Comparison of ENCODE assay signal across 9 cellular contexts in genomic region chr10:58651040-58651439, GRCh38.
DNase-seq lines count a peak whose midpoint lies in the region; ATAC-seq and TF ChIP-seq lines count a peak whose summit lies in the region.
"Had no signal": no experiment of that assay in that cellular context is flagged by ENCODE, and none has a peak within 500 bp of the region (broad histone marks: within the 10 kb centered on the region; RNA-seq: fewer than 3 reads in every experiment).

No MANE protein-coding gene starts in this region.

- 0% methylated on average over 2 of the region's 5 CpGs; no CpG with 5 or more reads in 1 of the 2 experiments for WGBS in IMR-90 (ENCODE audit: extremely low coverage in 2 of 2, insufficient read length in 1 of 2), 2 experiments

- no peak overlapping the region for H3K56ac ChIP-seq in IMR-90 (ENCODE audit: extremely low read depth, insufficient read depth, low read length)

- H4K20me1 ChIP-seq in IMR-90 (ENCODE audit: insufficient read depth, low read length): peaks cover 5% of the 10 kb centered on the region; the same call in 1 of the 2 replicates

- peak overlapping the region; percentile 31; the same call in 1 of the 2 replicates for H3K14ac ChIP-seq in IMR-90 (replicated peaks; ENCODE audit: low read depth, low read length)

- peak overlapping the region; percentile 50 for H2AFZ ChIP-seq in IMR-90 (replicated peaks; ENCODE audit: low read length, poor library complexity)

- TF ChIP-seq CTCF in IMR-90 (conservative IDR thresholded peaks at IDR 0.05; ENCODE audit: low read depth, low read length) (no peak), fibroblast of pulmonary artery (IDR thresholded peaks at IDR 0.05; ENCODE audit: low read length, missing control alignments) (no peak)

- peak overlapping the region; percentile 77 for H3K18ac ChIP-seq in IMR-90 (ENCODE audit: low read depth, low read length)

- peaks cover 4% of the 10 kb centered on the region for H3K9me1 ChIP-seq in IMR-90 (ENCODE audit: insufficient read depth, low read length)

- in situ Hi-C loops in IMR-90 (cut with MboI; ENCODE audit: low sequenced_read_pairs): no loop called here

- peak overlapping the region; percentile 47; the same call in 1 of the 3 replicates for H2BK15ac ChIP-seq in IMR-90 (ENCODE audit: low read depth, low read length)

- H2AK5ac ChIP-seq in IMR-90 (ENCODE audit: low read depth, low read length): peak overlapping the region; percentile 75; the same call in 1 of the 2 replicates

- H3K4ac ChIP-seq in IMR-90 (ENCODE audit: low read depth, low read length): peak overlapping the region; percentile 38

- H3K9me3 ChIP-seq in IMR-90 (ENCODE audit: control insufficient read depth, insufficient read depth, low read length): no peaks in the 10 kb centered on the region

- dilution Hi-C loops in IMR-90 (cut with HindIII; ENCODE audit: low sequenced_read_pairs, unreplicated experiment): no loop called here

- peak; percentile 34 for DNase-seq in IMR-90
- DNase-seq in RPMI8226: peak; percentile 9
- DNase-seq in fibroblast of pulmonary artery (ENCODE audit: low read depth): peak; percentile 82
- DNase-seq in sciatic nerve (ENCODE audit: low spot score): no peak
- DNase-seq in NCI-H526 treated with DMSO at 0.1 percent for 48 hours (lab: John Stamatoyannopoulos, UW): no peak
- DNase-seq in dedifferentiated amniotic fluid mesenchymal stem cell (ENCODE audit: extremely low spot score): no peak
- DNase-seq: NCI-H510A had no signal

- TF ChIP-seq POLR2A in IMR-90 (IDR thresholded peaks at IDR 0.05; ENCODE audit: low read depth, low read length): no peak

- peak overlapping the region; percentile 51; the same call in 1 of the 2 replicates for H2BK120ac ChIP-seq in IMR-90 (ENCODE audit: low read depth, low read length)

- H2AK9ac ChIP-seq in IMR-90 (replicated peaks; ENCODE audit: low read depth, low read length, poor library complexity): no peak overlapping the region

- peak overlapping the region; percentile 43 for H3K4me2 ChIP-seq in IMR-90 (ENCODE audit: low read depth, low read length)

- POLR2A ChIA-PET in IMR-90 (lab: Charles Lee; ENCODE audit: unreplicated experiment): no interaction called here

- peak overlapping the region; percentile 5; the same call in 1 of the 2 replicates for H3K27ac ChIP-seq in IMR-90 (ENCODE audit: insufficient read depth, low read length)

- H2BK5ac ChIP-seq in IMR-90 (ENCODE audit: low read depth, low read length, poor library complexity, severe bottlenecking): peak overlapping the region; percentile 17

- intact Hi-C loops in IMR-90 (cut with micrococcal nuclease): no loop called here
- intact Hi-C loops in sciatic nerve (cut with DNase I): no loop called here

- peak overlapping the region; percentile 22; the same call in 1 of the 2 replicates for H2BK20ac ChIP-seq in IMR-90 (ENCODE audit: low read depth, low read length)

- peaks cover 28 to 34% of the 10 kb centered on the region in 2 experiments for H3K79me1 ChIP-seq in IMR-90 (ENCODE audit: low read depth in 1 of 2, low read length in 2 of 2)

- H3K27me3 ChIP-seq in IMR-90 (ENCODE audit: control insufficient read depth, insufficient read depth, low read length): no peaks in the 10 kb centered on the region

- H3K4me3 ChIP-seq in IMR-90 (ENCODE audit: insufficient read depth, low read depth, low read length) (no peak overlapping the region), fibroblast of pulmonary artery (replicated peaks; ENCODE audit: low read depth, low read length) (no peak overlapping the region)

- TF ChIP-seq RAD21 in IMR-90 (IDR thresholded peaks at IDR 0.05; ENCODE audit: low read length): no peak

- peak overlapping the region in 1 of 2 experiments; percentile 19; a peak in 1 of 4 replicates for H4K8ac ChIP-seq in IMR-90 (ENCODE audit: low read depth in 2 of 2, low read length in 2 of 2)

- 0 out of 2 replicates have a peak, but pooled peaks cover 2% of the 10 kb centered on the region for H3K36me3 ChIP-seq in IMR-90 (ENCODE audit: control insufficient read depth, insufficient read depth, low read length)

- CTCF ChIA-PET in IMR-90 (lab: Yijun Ruan, JAX): interaction anchor here (0.7 to 1.3 kb wide), 3 partner anchors 10 to 237 kb away, joined by 3 read pairs; no protein-coding TSS in a partner anchor

- H3K9ac ChIP-seq in IMR-90 (ENCODE audit: low read depth, low read length): peak overlapping the region; percentile 23; the same call in 1 of the 2 replicates

- no peak overlapping the region; the same call in 1 of the 2 replicates for H4K91ac ChIP-seq in IMR-90 (ENCODE audit: insufficient read depth, low read depth, low read length)

- BruUV-seq in IMR-90 (replicated peaks; lab: Mats Ljungman, UMichigan): no TSS peak

- peak overlapping the region; percentile 44; the same call in 1 of the 2 replicates for H3K23ac ChIP-seq in IMR-90 (ENCODE audit: low read depth, low read length)

- H3K4me1 ChIP-seq in IMR-90 (ENCODE audit: control insufficient read depth, insufficient read depth, low read length): peaks cover 18% of the 10 kb centered on the region

- H4K5ac ChIP-seq in IMR-90 (ENCODE audit: low read depth, low read length): no peak overlapping the region; the same call in 1 of the 2 replicates

- peak; percentile 46 for ATAC-seq in IMR-90 (ENCODE audit: low read depth)
- peak; percentile 86 for ATAC-seq in sciatic nerve
- no peak for ATAC-seq in GM21737 (IDR thresholded peaks at IDR 0.05; ENCODE audit: unreplicated experiment)
- ATAC-seq in GM19397 (IDR thresholded peaks at IDR 0.05; ENCODE audit: unreplicated experiment): no peak

TF ChIP-seq in IMR-90, 13 proteins besides CTCF, POLR2A, EP300 and RAD21:
- no peak for TF ChIP-seq CEBPB (IDR thresholded peaks at IDR 0.05; ENCODE audit: low read depth, low read length)
- no peak for TF ChIP-seq FOS (IDR thresholded peaks at IDR 0.05; ENCODE audit: low read depth, low read length)
- no peak for TF ChIP-seq SMC3 (IDR thresholded peaks at IDR 0.05; ENCODE audit: low read depth, low read length)
- no peak for TF ChIP-seq CHD1 (IDR thresholded peaks at IDR 0.05; ENCODE audit: low read depth, low read length)
- TF ChIP-seq RCOR1 (IDR thresholded peaks at IDR 0.05; ENCODE audit: insufficient replicate concordance, low read length): no peak
- no peak for TF ChIP-seq ELK1 (IDR thresholded peaks at IDR 0.05; ENCODE audit: borderline replicate concordance, low read depth, low read length)
- TF ChIP-seq NFE2L2 (IDR thresholded peaks at IDR 0.05; ENCODE audit: low read depth, low read length): no peak
- no peak for TF ChIP-seq MAFK (IDR thresholded peaks at IDR 0.05; ENCODE audit: low read depth, low read length)
- TF ChIP-seq BHLHE40 (IDR thresholded peaks at IDR 0.05; ENCODE audit: low read depth, low read length): no peak
- no peak for TF ChIP-seq USF2 (IDR thresholded peaks at IDR 0.05; ENCODE audit: low read depth, low read length)
- TF ChIP-seq RFX5 (IDR thresholded peaks at IDR 0.05; ENCODE audit: low read depth, low read length): no peak
- TF ChIP-seq MXI1 (IDR thresholded peaks at IDR 0.05; ENCODE audit: borderline replicate concordance, low read depth, low read length): no peak
- no peak for TF ChIP-seq MAZ (IDR thresholded peaks at IDR 0.05; ENCODE audit: borderline replicate concordance, low read depth, low read length)

Comparison
In these comparisons a context has a peak if more than half of its experiments do, and no peak if none do; other contexts are left out.
1. ATAC-seq: peak in IMR-90 (single experiment) and sciatic nerve (single experiment); none in GM21737 (single experiment) and GM19397 (single experiment).
2. DNase-seq: peak in IMR-90 (single experiment), RPMI8226 (single experiment) and fibroblast of pulmonary artery (single experiment); none in sciatic nerve (single experiment), NCI-H526 treated with DMSO at 0.1 percent for 48 hours (single experiment) and dedifferentiated amniotic fluid mesenchymal stem cell (single experiment).